29 cellular contexts compared by ENCODE assay signal in genomic region chrX:71168134-71168533, GRCh38. TPM values are rescaled to one million over a fixed set of nuclear protein-coding genes. Genes with fewer than 3 reads are reported as not detected.
"Had no signal": no experiment of that assay in that cellular context is flagged by ENCODE, and none has a peak within 500 bp of the region (broad histone marks: within the 10 kb centered on the region; RNA-seq: fewer than 3 reads in every experiment).

No MANE protein-coding gene starts in this region.

- H3K4me3 ChIP-seq: coronary artery, heart left ventricle, lung, psoas muscle, stomach, thyroid gland, upper lobe of left lung, uterus had no signal

- H3K27ac ChIP-seq: coronary artery, heart left ventricle, neutrophil, psoas muscle, stomach, thyroid gland, upper lobe of left lung, uterus had no signal

- H3K9me3 ChIP-seq: heart left ventricle, neutrophil, psoas muscle, stomach, thyroid gland, upper lobe of left lung, uterus had no signal

- DNase-seq: effector CD8-positive, alpha-beta T cell; heart left ventricle; left colon; left ventricle myocardium superior; mesendoderm; naive thymus-derived CD4-positive, alpha-beta T cell; psoas muscle; retina; stimulated activated CD4-positive, alpha-beta T cell treated with anti-CD3 and anti-CD28 coated beads, Interleukin-2, amount 100 ng/mL, for 24 hours; stimulated activated CD4-positive, alpha-beta T cell treated with anti-CD3 and anti-CD28 coated beads, Interleukin-4, amount 100 ng/mL, for 4 hours; stimulated activated naive CD4-positive, alpha-beta T cell; stomach; thyroid gland; upper lobe of left lung; uterus had no signal

- H3K27ac Mint-ChIP-seq: naive thymus-derived CD4-positive, alpha-beta T cell had no signal

- ATAC-seq: esophagus mucosa; heart left ventricle; left colon; left ventricle myocardium superior; naive thymus-derived CD4-positive, alpha-beta T cell; psoas muscle; sciatic nerve had no signal

- H3K4me1 ChIP-seq: heart left ventricle, psoas muscle, stomach, thyroid gland, upper lobe of left lung, uterus had no signal

- H3K36me3 ChIP-seq: heart left ventricle, neutrophil, stomach, thyroid gland, upper lobe of left lung, uterus had no signal

- H3K27me3 ChIP-seq: neutrophil, stomach, thyroid gland, upper lobe of left lung, uterus had no signal

- H3K27me3 Mint-ChIP-seq: naive thymus-derived CD4-positive, alpha-beta T cell had no signal

RNA-seq across cellular contexts. Expression of gene GJB1, which starts 54.9 kb away (rescaled TPM):
- total RNA-seq: dermis microvascular lymphatic vessel endothelial cell; fibroblast of lung; frontal cortex; glomerular endothelial cell; heart left ventricle; kidney epithelial cell; left ventricle myocardium superior; mononuclear cell; naive thymus-derived CD4-positive, alpha-beta T cell; osteoblast; psoas muscle; skeletal muscle tissue; thyroid gland had no signal
- polyA plus RNA-seq: fibroblast of lung; heart left ventricle; naive thymus-derived CD4-positive, alpha-beta T cell; neural cell had no signal

RNA-seq across cellular contexts. Expression of gene IL2RG, which starts 56.8 kb away (rescaled TPM):
- total RNA-seq: fibroblast of lung, frontal cortex, osteoblast had no signal
- polyA plus RNA-seq: fibroblast of lung, neural cell had no signal
